8 cellular contexts compared by ENCODE assay signal in genomic region chr16:2213817-2214720, GRCh38. TPM values are rescaled to one million over a fixed set of nuclear protein-coding genes. Genes with fewer than 3 reads are reported as not detected.
DNase-seq lines count a peak whose midpoint lies in the region; ATAC-seq and TF ChIP-seq lines count a peak whose summit lies in the region.

No MANE protein-coding gene starts in this region.

- H3K4me3 ChIP-seq in iPS DF 6.9 (ENCODE audit: low read length): peak overlapping the region; percentile 83

- no peaks in the 10 kb centered on the region for H3K9me3 Mint-ChIP-seq in activated CD4-positive, alpha-beta memory T cell treated with anti-CD3 and anti-CD28 coated beads for 36 hours
- H3K9me3 Mint-ChIP-seq in stimulated activated memory B cell treated with anti-CD40 and anti-IgM and Interleukin-4, amounts not matched to agents 10 μg/mL and 1 μg/mL and 100 μg/mL, for 72 hours: no peaks in the 10 kb centered on the region

- POLR2A ChIA-PET in activated CD4-positive, alpha-beta memory T cell treated with anti-CD3 and anti-CD28 coated beads for 36 hours (lab: Charles Lee): interaction anchor here (1.0 to 2.3 kb wide), 9 partner anchors 8 to 324 kb away, joined by 3 to 18 read pairs (median 5); partner anchors contain the start of genes E4F1, MLST8, PDPK1 and TRAF7
- POLR2A ChIA-PET in HEK293T (lab: Yijun Ruan, JAX): interaction anchor here (0.6 to 3.7 kb wide), 9 partner anchors 9 to 249 kb away, joined by 4 to 34 read pairs (median 12); partner anchors contain the start of genes E4F1, ECI1, MLST8 and RPS2

- peaks cover 15% of the 10 kb centered on the region; the same call in 1 of the 2 replicates for H3K36me3 ChIP-seq in iPS DF 6.9 (ENCODE audit: control insufficient read depth, insufficient read depth, low read length)

- intact Hi-C loops in activated CD4-positive, alpha-beta memory T cell treated with anti-CD3 and anti-CD28 coated beads for 36 hours (cut with micrococcal nuclease): loop anchor here (2.0 kb wide), 2 partner anchors 55 to 59 kb away; partner anchors contain the start of genes RNPS1 and TRAF7

- peak overlapping the region; percentile 76 for H3K4me3 Mint-ChIP-seq in activated CD4-positive, alpha-beta memory T cell treated with anti-CD3 and anti-CD28 coated beads for 36 hours
- H3K4me3 Mint-ChIP-seq in stimulated activated memory B cell treated with anti-CD40 and anti-IgM and Interleukin-4, amounts not matched to agents 10 μg/mL and 1 μg/mL and 100 μg/mL, for 72 hours: peak overlapping the region; percentile 70

- H3K4me1 ChIP-seq in iPS DF 6.9 (ENCODE audit: control insufficient read depth, insufficient read depth, low read length): peaks cover 7% of the 10 kb centered on the region

- peaks cover 16% of the 10 kb centered on the region for H3K36me3 Mint-ChIP-seq in activated CD4-positive, alpha-beta memory T cell treated with anti-CD3 and anti-CD28 coated beads for 36 hours
- H3K36me3 Mint-ChIP-seq in stimulated activated memory B cell treated with anti-CD40 and anti-IgM and Interleukin-4, amounts not matched to agents 10 μg/mL and 1 μg/mL and 100 μg/mL, for 72 hours: peaks cover 24% of the 10 kb centered on the region

- peak; percentile 27 for DNase-seq in activated CD4-positive, alpha-beta memory T cell treated with anti-CD3 and anti-CD28 coated beads for 36 hours
- DNase-seq in iPS DF 6.9 (ENCODE audit: low read depth, low spot score) (no peak), NCI-H526 (lab: John Stamatoyannopoulos, UW) (no peak), HEK293T (ENCODE audit: extremely low spot score) (no peak), AG08396 (ENCODE audit: low spot score) (no peak)

- ATAC-seq in GM18858 (IDR thresholded peaks at IDR 0.05; ENCODE audit: unreplicated experiment) (peak; percentile 10), HG02884 (IDR thresholded peaks at IDR 0.05; ENCODE audit: unreplicated experiment) (peak; percentile 12)
- ATAC-seq in stimulated activated memory B cell treated with anti-CD40 and anti-IgM and Interleukin-4, amounts not matched to agents 10 μg/mL and 1 μg/mL and 100 μg/mL, for 72 hours: no peak

- no peak overlapping the region for H3K27ac Mint-ChIP-seq in activated CD4-positive, alpha-beta memory T cell treated with anti-CD3 and anti-CD28 coated beads for 36 hours
- H3K27ac Mint-ChIP-seq in stimulated activated memory B cell treated with anti-CD40 and anti-IgM and Interleukin-4, amounts not matched to agents 10 μg/mL and 1 μg/mL and 100 μg/mL, for 72 hours: peak overlapping the region; percentile 83

- peaks cover 20% of the 10 kb centered on the region for H3K4me1 Mint-ChIP-seq in activated CD4-positive, alpha-beta memory T cell treated with anti-CD3 and anti-CD28 coated beads for 36 hours (ENCODE audit: low read depth)
- peaks cover 27% of the 10 kb centered on the region for H3K4me1 Mint-ChIP-seq in stimulated activated memory B cell treated with anti-CD40 and anti-IgM and Interleukin-4, amounts not matched to agents 10 μg/mL and 1 μg/mL and 100 μg/mL, for 72 hours

- H3K27ac ChIP-seq in iPS DF 6.9 (ENCODE audit: low read length): no peak overlapping the region

- no peaks in the 10 kb centered on the region for H3K27me3 Mint-ChIP-seq in activated CD4-positive, alpha-beta memory T cell treated with anti-CD3 and anti-CD28 coated beads for 36 hours
- H3K27me3 Mint-ChIP-seq in stimulated activated memory B cell treated with anti-CD40 and anti-IgM and Interleukin-4, amounts not matched to agents 10 μg/mL and 1 μg/mL and 100 μg/mL, for 72 hours: no peaks in the 10 kb centered on the region

- no peaks in the 10 kb centered on the region for H3K9me3 ChIP-seq in iPS DF 6.9 (ENCODE audit: control insufficient read depth, insufficient read depth, low read length)

- no peaks in the 10 kb centered on the region for H3K27me3 ChIP-seq in iPS DF 6.9 (ENCODE audit: control insufficient read depth, insufficient read depth, low read length)

- whole genome bisulfite sequencing in iPS DF 6.9 (ENCODE audit: insufficient coverage, insufficient read length): no CpG with 5 or more reads among the region's 99 CpGs

- CTCF ChIA-PET in activated CD4-positive, alpha-beta memory T cell treated with anti-CD3 and anti-CD28 coated beads for 36 hours (lab: Charles Lee): interaction anchor here (0.6 to 2.6 kb wide), 5 partner anchors 8 to 37 kb away, joined by 3 to 11 read pairs (median 4); partner anchors contain the start of genes E4F1 and ECI1
- CTCF ChIA-PET in HEK293T (lab: Yijun Ruan, JAX): interaction anchor here (0.6 kb wide), 2 partner anchors 59 to 74 kb away, joined by 3 read pairs; no protein-coding TSS in a partner anchor

TF ChIP-seq in HEK293T, 16 proteins besides CTCF, POLR2A, EP300 and RAD21:
- no peak for TF ChIP-seq LEF1 (IDR thresholded peaks at IDR 0.05; ENCODE audit: borderline replicate concordance)
- TF ChIP-seq TARDBP (IDR thresholded peaks at IDR 0.05): no peak
- TF ChIP-seq ARNT (IDR thresholded peaks at IDR 0.05): no peak
- no peak for TF ChIP-seq BHLHE40 (IDR thresholded peaks at IDR 0.05; ENCODE audit: borderline replicate concordance)

RNA-seq across cellular contexts. Expression of gene PGP, which starts 0.6 kb away (rescaled TPM):
- total RNA-seq in activated CD4-positive, alpha-beta memory T cell treated with anti-CD3 and anti-CD28 coated beads for 36 hours: 10 to 100 TPM; 19.3 to 19.5 TPM

RNA-seq across cellular contexts. Expression of gene BRICD5, which starts 3.4 kb away (rescaled TPM):
- 1 to 10 TPM; 5.7 to 8.5 TPM for total RNA-seq in activated CD4-positive, alpha-beta memory T cell treated with anti-CD3 and anti-CD28 coated beads for 36 hours

RNA-seq across cellular contexts. Expression of gene MLST8, which starts 8.8 kb away (rescaled TPM):
- 10 to 100 TPM; 49.7 to 50.4 TPM for total RNA-seq in activated CD4-positive, alpha-beta memory T cell treated with anti-CD3 and anti-CD28 coated beads for 36 hours

RNA-seq across cellular contexts. Expression of gene E4F1, which starts 9.3 kb away (rescaled TPM):
- total RNA-seq in activated CD4-positive, alpha-beta memory T cell treated with anti-CD3 and anti-CD28 coated beads for 36 hours: 10 to 100 TPM; 19.3 to 19.6 TPM

RNA-seq across cellular contexts. Expression of gene CASKIN1, which starts 17.7 kb away (rescaled TPM):
- under 1 TPM; 0.36 to 0.83 TPM for total RNA-seq in activated CD4-positive, alpha-beta memory T cell treated with anti-CD3 and anti-CD28 coated beads for 36 hours
